Comparison of ENCODE assay signal across 7 cellular contexts in genomic region chr12:124941170-124941527, GRCh38. TPM values are rescaled to one million over a fixed set of nuclear protein-coding genes. Genes with fewer than 3 reads are reported as not detected.
A peak's percentile ranks its signal among the peaks of the same experiment; 100 is the strongest.
DNase-seq lines count a peak whose midpoint lies in the region; ATAC-seq and TF ChIP-seq lines count a peak whose summit lies in the region.

No MANE protein-coding gene starts in this region.

- DNase-seq in HAP-1 (ENCODE audit: low spot score in 2 of 2) (no peak), adrenal gland (no peak), kidney epithelial cell (ENCODE audit: low read depth) (no peak), NCI-H526 (lab: John Stamatoyannopoulos, UW) (no peak)
- no peak for DNase-seq in stimulated activated CD4-positive, alpha-beta T cell treated with anti-CD3 and anti-CD28 coated beads, Interleukin-4, amount 100 ng/mL, for 24 hours

- no peaks in the 10 kb centered on the region for H3K9me3 ChIP-seq in HAP-1
- no peaks in the 10 kb centered on the region for H3K9me3 ChIP-seq in adrenal gland (replicated peaks in 1 of 3)

- H3K36me3 ChIP-seq in HAP-1 (replicated peaks), result no peaks in the 10 kb centered on the region; the same call in 1 of the 2 replicates
- H3K36me3 ChIP-seq in adrenal gland (replicated peaks in 1 of 2), result no peaks in the 10 kb centered on the region
- H3K36me3 ChIP-seq in kidney epithelial cell (ENCODE audit: control insufficient read depth, insufficient read depth, low read length), result no peaks in the 10 kb centered on the region

- no peaks in the 10 kb centered on the region for H3K27me3 ChIP-seq in HAP-1 (ENCODE audit: low read depth)
- no peaks in the 10 kb centered on the region for H3K27me3 ChIP-seq in adrenal gland
- no peaks in the 10 kb centered on the region for H3K27me3 ChIP-seq in kidney epithelial cell (ENCODE audit: control insufficient read depth, insufficient read depth, low read length)

- 60 to 80% (median 70%) methylated on average over 7 of the region's 7 CpGs for WGBS in adrenal gland, 4 donors

- H3K27ac ChIP-seq in adrenal gland (peak overlapping the region in 3 of 5 donors; percentile 77 to 95 (median 92)), temporal lobe (ENCODE audit: low read depth, low read length) (peak overlapping the region; percentile 97)

- TF ChIP-seq CTCF in adrenal gland (IDR thresholded peaks at IDR 0.05) (no peak), kidney epithelial cell (IDR thresholded peaks at IDR 0.05; ENCODE audit: insufficient read depth, low read length, poor library complexity, severe bottlenecking) (no peak)

- TF ChIP-seq POLR2A in adrenal gland (IDR thresholded peaks at IDR 0.05), result no peak
- no peak for TF ChIP-seq POLR2A in GM18505 (IDR thresholded peaks at IDR 0.05; ENCODE audit: borderline replicate concordance, extremely low read depth, insufficient read depth, insufficient read length)

- intact Hi-C loops in adrenal gland (cut with DNase I), result no loop called here

- H3K4me1 ChIP-seq in HAP-1, result peaks cover 17% of the 10 kb centered on the region
- peaks cover 14 to 28% of the 10 kb centered on the region in 2 donors for H3K4me1 ChIP-seq in adrenal gland (replicated peaks in 1 of 2)

- peak overlapping the region; percentile 38 for H3K4me3 ChIP-seq in HAP-1
- peak overlapping the region in 1 of 4 donors; percentile 51 for H3K4me3 ChIP-seq in adrenal gland
- peak overlapping the region; percentile 1 for H3K4me3 ChIP-seq in kidney epithelial cell (ENCODE audit: low read depth, low read length)

- ATAC-seq in GM18505 (IDR thresholded peaks at IDR 0.05; ENCODE audit: unreplicated experiment), result no peak

- in situ Hi-C loops in HAP-1 (cut with MboI; ENCODE audit: low sequenced_read_pairs), result no loop called here

RNA-seq across cellular contexts. Expression of gene UBC, which starts 26.7 kb away (rescaled TPM):
- total RNA-seq in adrenal gland (1,000 to 10,000 TPM in 4 of 8 donors, 100 to 1,000 TPM in 4; 896 to 1,700 (median 1,052) TPM), kidney epithelial cell (1,369 and 1,432 TPM in 2 replicates), temporal lobe (846 TPM)
- polyA plus RNA-seq in adrenal gland, result 1,000 to 10,000 TPM in 2 of 3 donors, 100 to 1,000 TPM in 1; 797 to 1,499 (median 1,129) TPM

RNA-seq across cellular contexts. Expression of gene DHX37, which starts 47.8 kb away (rescaled TPM):
- total RNA-seq in adrenal gland (10 to 100 TPM in 5 of 8 donors, 1 to 10 TPM in 3; 5.1 to 17.4 (median 13.3) TPM), kidney epithelial cell (18.3 and 21.2 TPM in 2 replicates), temporal lobe (10.8 TPM)
- 10 to 100 TPM in 2 of 3 donors, 1 to 10 TPM in 1; 4.1 to 11.6 (median 10.1) TPM for polyA plus RNA-seq in adrenal gland

RNA-seq across cellular contexts. Expression of gene BRI3BP, which starts 52.3 kb away (rescaled TPM):
- total RNA-seq in adrenal gland, result 1 to 10 TPM; 4.0 to 6.2 (median 4.8) TPM
- polyA plus RNA-seq in adrenal gland, result 1 to 10 TPM; 1.1 to 5.4 (median 1.2) TPM
- 6.0 and 7.3 TPM in 2 replicates for total RNA-seq in kidney epithelial cell
- 17.2 TPM for total RNA-seq in temporal lobe
